Comparison of ENCODE assay signal across 5 cellular contexts in genomic region chr17:8694766-8695165, GRCh38. TPM values are rescaled to one million over a fixed set of nuclear protein-coding genes. Genes with fewer than 3 reads are reported as not detected.
"Had no signal": no experiment of that assay in that cellular context is flagged by ENCODE, and none has a peak within 500 bp of the region (broad histone marks: within the 10 kb centered on the region; RNA-seq: fewer than 3 reads in every experiment).

No MANE protein-coding gene starts in this region.

RNA-seq across cellular contexts. Expression of gene CCDC42, which starts 49.9 kb away (rescaled TPM):
- total RNA-seq: activated naive CD4-positive, alpha-beta T cell treated with anti-CD3 and anti-CD28 coated beads for 36 hours; cardiac muscle cell; Peyer's patch; Right ventricle myocardium superior; SJCRH30 had no signal
- polyA plus RNA-seq: cardiac muscle cell had no signal
